Comparison of ENCODE assay signal across 8 cellular contexts in genomic region chr14:95482967-95483842, GRCh38. TPM values are rescaled to one million over a fixed set of nuclear protein-coding genes. Genes with fewer than 3 reads are reported as not detected.
DNase-seq lines count a peak whose midpoint lies in the region; ATAC-seq and TF ChIP-seq lines count a peak whose summit lies in the region.

No MANE protein-coding gene starts in this region.

- no peak overlapping the region for H3K27ac Mint-ChIP-seq in activated CD8-positive, alpha-beta memory T cell treated with anti-CD3 and anti-CD28 coated beads, Interleukin-2, amount 10 ng/mL, durations not matched to agents 7 days and 5 days

- ATAC-seq in body of pancreas: peak; percentile 71
- ATAC-seq in activated CD8-positive, alpha-beta memory T cell treated with anti-CD3 and anti-CD28 coated beads, Interleukin-2, amount 10 ng/mL, durations not matched to agents 7 days and 5 days: no peak
- ATAC-seq in GM19035 (IDR thresholded peaks at IDR 0.05; ENCODE audit: unreplicated experiment): no peak
- ATAC-seq in GM21515 (IDR thresholded peaks at IDR 0.05; ENCODE audit: unreplicated experiment): no peak

- H3K4me3 ChIP-seq in body of pancreas (no peak overlapping the region), suprapubic skin (no peak overlapping the region)

- no peaks in the 10 kb centered on the region for H3K27me3 Mint-ChIP-seq in activated CD8-positive, alpha-beta memory T cell treated with anti-CD3 and anti-CD28 coated beads, Interleukin-2, amount 10 ng/mL, durations not matched to agents 7 days and 5 days

- no peaks in the 10 kb centered on the region for H3K4me1 ChIP-seq in body of pancreas
- H3K4me1 ChIP-seq in suprapubic skin: peaks cover 93% of the 10 kb centered on the region

- no peaks in the 10 kb centered on the region for H3K9me3 ChIP-seq in body of pancreas
- no peaks in the 10 kb centered on the region for H3K9me3 ChIP-seq in suprapubic skin

- peaks cover 12% of the 10 kb centered on the region for H3K36me3 Mint-ChIP-seq in activated CD8-positive, alpha-beta memory T cell treated with anti-CD3 and anti-CD28 coated beads, Interleukin-2, amount 10 ng/mL, durations not matched to agents 7 days and 5 days

- DNase-seq in HK-2 (ENCODE audit: unreplicated experiment) (peak; percentile 64), body of pancreas (peak; percentile 28 to 82 (median 42)), suprapubic skin (ENCODE audit: low spot score in 2 of 2) (peak; percentile 90 to 92), NCI-H446 (lab: John Stamatoyannopoulos, UW) (no peak)
- no peak for DNase-seq in activated CD8-positive, alpha-beta memory T cell treated with anti-CD3 and anti-CD28 coated beads, Interleukin-2, amount 10 ng/mL, durations not matched to agents 7 days and 5 days

- no peak for TF ChIP-seq POLR2A in body of pancreas (IDR thresholded peaks at IDR 0.05)
- no peak for TF ChIP-seq POLR2A in suprapubic skin (IDR thresholded peaks at IDR 0.05)

- H3K4me3 Mint-ChIP-seq in activated CD8-positive, alpha-beta memory T cell treated with anti-CD3 and anti-CD28 coated beads, Interleukin-2, amount 10 ng/mL, durations not matched to agents 7 days and 5 days: no peak overlapping the region

- H3K36me3 ChIP-seq in body of pancreas (replicated peaks in 1 of 2; ENCODE audit: insufficient read depth in 1 of 2, low read depth in 2 of 2): no peaks in the 10 kb centered on the region
- no peaks in the 10 kb centered on the region for H3K36me3 ChIP-seq in suprapubic skin

- H3K4me1 Mint-ChIP-seq in activated CD8-positive, alpha-beta memory T cell treated with anti-CD3 and anti-CD28 coated beads, Interleukin-2, amount 10 ng/mL, durations not matched to agents 7 days and 5 days: peaks cover 32% of the 10 kb centered on the region

- no peaks in the 10 kb centered on the region for H3K27me3 ChIP-seq in body of pancreas
- no peaks in the 10 kb centered on the region for H3K27me3 ChIP-seq in layer of hippocampus (ENCODE audit: control insufficient read depth, insufficient read depth, low read length)
- no peaks in the 10 kb centered on the region for H3K27me3 ChIP-seq in suprapubic skin

- intact Hi-C loops in body of pancreas (cut with DNase I): no loop called here

- WGBS in body of pancreas, 2 donors: 68% methylated on average over 7 to 16 of the region's 17 CpGs
- WGBS in suprapubic skin: 38% methylated on average over 17 of the region's 17 CpGs

- H3K27ac ChIP-seq in body of pancreas (peak overlapping the region in 1 of 4 donors; percentile 83), layer of hippocampus (ENCODE audit: low read depth, low read length) (peak overlapping the region; percentile 58), suprapubic skin (peak overlapping the region; percentile 83)

- CTCF ChIA-PET in activated CD8-positive, alpha-beta memory T cell treated with anti-CD3 and anti-CD28 coated beads, Interleukin-2, amount 10 ng/mL, durations not matched to agents 7 days and 5 days (lab: Charles Lee): interaction anchor here (0.6 to 1.7 kb wide), 2 partner anchors 44 to 56 kb away, joined by 3 to 5 read pairs; no protein-coding TSS in a partner anchor

- no peak for TF ChIP-seq EP300 in suprapubic skin (IDR thresholded peaks at IDR 0.05)

- H3K9me3 Mint-ChIP-seq in activated CD8-positive, alpha-beta memory T cell treated with anti-CD3 and anti-CD28 coated beads, Interleukin-2, amount 10 ng/mL, durations not matched to agents 7 days and 5 days (ENCODE audit: low read depth): no peaks in the 10 kb centered on the region

- no peak for TF ChIP-seq CTCF in body of pancreas (IDR thresholded peaks at IDR 0.05)
- no peak for TF ChIP-seq CTCF in suprapubic skin (IDR thresholded peaks at IDR 0.05)

RNA-seq across cellular contexts. Expression of gene SYNE3, which starts 33.2 kb away (rescaled TPM):
- total RNA-seq in body of pancreas: 1 to 10 TPM; 7.0 to 7.3 TPM
- total RNA-seq in suprapubic skin: 10 to 100 TPM in 2 of 4 donors, 1 to 10 TPM in 2; 9.1 to 21.4 (median 12.8) TPM
- 10 to 100 TPM; 65.8 to 81.6 TPM for total RNA-seq in activated CD8-positive, alpha-beta memory T cell treated with anti-CD3 and anti-CD28 coated beads, Interleukin-2, amount 10 ng/mL, durations not matched to agents 7 days and 5 days

RNA-seq across cellular contexts. Expression of gene GLRX5, which starts 51.6 kb away (rescaled TPM):
- total RNA-seq in body of pancreas (10 to 100 TPM; 21.5 to 49.1 TPM), suprapubic skin (10 to 100 TPM; 19.8 to 42.1 (median 33.7) TPM)
- 10 to 100 TPM; 36.4 to 48.5 TPM for total RNA-seq in activated CD8-positive, alpha-beta memory T cell treated with anti-CD3 and anti-CD28 coated beads, Interleukin-2, amount 10 ng/mL, durations not matched to agents 7 days and 5 days

Comparison
In these comparisons a context has a peak if more than half of its experiments do, and no peak if none do; other contexts are left out.
1. DNase-seq: peak in HK-2 (single experiment), body of pancreas (4 of 4) and suprapubic skin (2 of 2); none in activated CD8-positive, alpha-beta memory T cell treated with anti-CD3 and anti-CD28 coated beads, Interleukin-2, amount 10 ng/mL, durations not matched to agents 7 days and 5 days (single experiment) and NCI-H446 (0 of 2).